1 cellular context compared by ENCODE assay signal in the genomic region with DNA sequence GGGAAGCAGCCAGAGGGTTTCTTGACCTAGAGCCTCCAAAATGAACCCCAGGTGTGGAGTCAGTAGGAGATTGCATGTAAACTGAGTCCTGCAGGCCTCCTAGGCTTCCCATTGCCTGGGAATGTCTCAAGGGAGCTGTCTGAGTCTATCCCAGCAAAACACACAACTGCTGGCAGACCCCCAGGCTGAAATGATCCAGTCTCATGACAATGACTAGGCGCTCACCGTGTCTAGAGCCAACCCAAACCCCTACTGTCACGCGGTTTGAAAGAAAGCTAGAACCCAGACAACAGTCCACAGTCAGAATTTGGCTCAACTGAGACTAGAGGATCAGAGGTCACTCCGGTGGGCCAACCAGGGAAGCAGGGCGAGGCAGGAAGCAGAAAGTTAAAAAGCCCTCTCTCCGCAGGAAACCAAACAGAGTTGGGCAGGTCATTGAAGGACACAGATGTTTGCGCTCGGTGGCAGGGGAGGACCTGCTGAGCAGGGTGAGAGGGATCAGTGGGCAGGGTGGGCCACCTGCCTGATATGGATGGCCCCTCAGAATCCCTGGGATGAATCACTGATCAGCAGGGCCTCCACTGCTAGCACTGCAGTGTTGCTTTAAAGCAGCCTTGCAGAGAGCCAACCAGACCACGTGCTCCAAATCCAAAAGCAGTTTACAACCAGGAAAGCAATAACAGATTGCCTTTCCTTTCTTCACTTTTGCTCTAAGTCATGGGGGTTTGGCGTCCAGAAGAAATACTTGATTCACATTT.
TF ChIP-seq lines count a peak whose summit lies in the region.

No MANE protein-coding gene starts in this region.

TF ChIP-seq in HepG2, 621 proteins besides CTCF, POLR2A, EP300 and RAD21 (continued from another document and continues in another):
- TF ChIP-seq HIVEP1 (CRISPR knock-in tag; IDR thresholded peaks at IDR 0.05) (peak; percentile 62; the same call in 1 of the 2 replicates), RAD51 (IDR thresholded peaks at IDR 0.05; ENCODE audit: borderline replicate concordance) (no peak), ZNF616 (CRISPR knock-in tag; IDR thresholded peaks at IDR 0.05; ENCODE audit: low read depth) (0 out of 2 replicates have a peak, but pooled peaks have one; percentile 31), HMGXB4 (CRISPR knock-in tag; IDR thresholded peaks at IDR 0.05; ENCODE audit: borderline replicate concordance in 1 of 2, low read depth in 1 of 2) (peak; percentile 35 to 54; a peak in 1 of 4 replicates), KAT7 (CRISPR knock-in tag; IDR thresholded peaks at IDR 0.05; ENCODE audit: borderline replicate concordance) (peak; percentile 64; the same call in 1 of the 2 replicates), ZNF615 (CRISPR knock-in tag; IDR thresholded peaks at IDR 0.05; ENCODE audit: borderline replicate concordance) (no peak), ZBTB8A (CRISPR knock-in tag; IDR thresholded peaks at IDR 0.05; ENCODE audit: borderline replicate concordance, low read depth) (no peak), HMG20B (CRISPR knock-in tag; conservative IDR thresholded peaks at IDR 0.05) (peak; percentile 25), MXI1 (IDR thresholded peaks at IDR 0.05; ENCODE audit: borderline replicate concordance, low read depth, low read length) (peak; percentile 81; the same call in 1 of the 3 replicates), THAP7 (CRISPR knock-in tag; IDR thresholded peaks at IDR 0.05) (no peak), NRL (CRISPR knock-in tag; IDR thresholded peaks at IDR 0.05; ENCODE audit: borderline replicate concordance) (no peak), ZNF547 (CRISPR knock-in tag; IDR thresholded peaks at IDR 0.05) (no peak), MBNL3 (CRISPR knock-in tag; conservative IDR thresholded peaks at IDR 0.05) (no peak), ZNF34 (CRISPR knock-in tag; IDR thresholded peaks at IDR 0.05; ENCODE audit: borderline replicate concordance) (no peak), HOMEZ (CRISPR knock-in tag; IDR thresholded peaks at IDR 0.05; ENCODE audit: low read depth) (no peak; the same call in none of the 2 replicates), KAT2B (IDR thresholded peaks at IDR 0.05; ENCODE audit: borderline replicate concordance, low read depth, low read length) (no peak), KMT2A (CRISPR knock-in tag; IDR thresholded peaks at IDR 0.05) (peak; percentile 77), RFX5 (IDR thresholded peaks at IDR 0.05; ENCODE audit: low read depth, low read length) (no peak), PAWR (CRISPR knock-in tag; IDR thresholded peaks at IDR 0.05; ENCODE audit: borderline replicate concordance) (0 out of 2 replicates have a peak, but pooled peaks have one; percentile 54), GPBP1L1 (CRISPR knock-in tag; IDR thresholded peaks at IDR 0.05) (no peak), TOPORS (CRISPR knock-in tag; IDR thresholded peaks at IDR 0.05) (0 out of 2 replicates have a peak, but pooled peaks have one; percentile 84), JUN (CRISPR knock-in tag; IDR thresholded peaks at IDR 0.05) (peak; percentile 70; the same call in 1 of the 2 replicates), ZEB1 (IDR thresholded peaks at IDR 0.05; ENCODE audit: insufficient replicate concordance, low read depth) (peak; percentile 47), MLLT10 (CRISPR knock-in tag; IDR thresholded peaks at IDR 0.05) (no peak), RBFOX2 (IDR thresholded peaks at IDR 0.05; ENCODE audit: low read depth, low read length) (no peak), ZBTB4 (CRISPR knock-in tag; IDR thresholded peaks at IDR 0.05; ENCODE audit: borderline replicate concordance) (peak; percentile 43; the same call in 1 of the 2 replicates), SATB2 (CRISPR knock-in tag; IDR thresholded peaks at IDR 0.05) (no peak), KLF11 (CRISPR knock-in tag; IDR thresholded peaks at IDR 0.05) (no peak; the same call in 1 of the 2 replicates), GABPA (IDR thresholded peaks at IDR 0.05; ENCODE audit: low read depth, low read length) (no peak), GABPA (CRISPR knock-in tag; IDR thresholded peaks at IDR 0.05; ENCODE audit: low read depth) (peak; percentile 80), ZBTB26 (CRISPR knock-in tag; IDR thresholded peaks at IDR 0.05; ENCODE audit: borderline replicate concordance) (peak; percentile 83), ZNF644 (CRISPR knock-in tag; IDR thresholded peaks at IDR 0.05; ENCODE audit: low read depth) (peak; percentile 20), RBM22 (optimal IDR thresholded peaks at IDR 0.05; ENCODE audit: low read length) (no peak)
- TF ChIP-seq, protein P1, sequence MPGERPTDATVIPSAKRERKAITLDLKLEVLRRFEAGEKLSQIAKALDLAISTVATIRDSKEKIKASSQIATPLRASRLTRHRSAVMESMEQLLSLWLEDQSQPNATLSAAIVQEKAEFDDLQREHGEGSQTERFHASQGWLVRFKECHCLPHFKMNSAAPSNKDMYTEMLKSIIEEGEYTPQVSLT (CRISPR knock-in tag; IDR thresholded peaks at IDR 0.05; ENCODE audit: borderline replicate concordance, low read depth): no peak
- TF ChIP-seq, protein P2, sequence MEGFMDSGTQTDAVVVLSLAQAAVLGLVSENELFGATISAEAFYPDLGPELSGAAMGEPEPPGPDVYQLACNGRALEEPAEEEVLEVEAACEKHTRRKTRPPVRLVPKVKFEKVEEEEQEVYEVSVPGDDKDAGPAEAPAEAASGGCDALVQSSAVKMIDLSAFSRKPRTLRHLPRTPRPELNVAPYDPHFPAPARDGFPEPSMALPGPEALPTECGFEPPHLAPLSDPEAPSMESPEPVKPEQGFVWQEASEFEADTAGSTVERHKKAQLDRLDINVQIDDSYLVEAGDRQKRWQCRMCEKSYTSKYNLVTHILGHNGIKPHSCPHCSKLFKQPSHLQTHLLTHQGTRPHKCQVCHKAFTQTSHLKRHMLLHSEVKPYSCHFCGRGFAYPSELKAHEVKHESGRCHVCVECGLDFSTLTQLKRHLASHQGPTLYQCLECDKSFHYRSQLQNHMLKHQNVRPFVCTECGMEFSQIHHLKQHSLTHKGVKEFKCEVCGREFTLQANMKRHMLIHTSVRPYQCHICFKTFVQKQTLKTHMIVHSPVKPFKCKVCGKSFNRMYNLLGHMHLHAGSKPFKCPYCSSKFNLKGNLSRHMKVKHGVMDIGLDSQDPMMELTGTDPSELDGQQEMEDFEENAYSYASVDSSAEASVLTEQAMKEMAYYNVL (CRISPR knock-in tag; IDR thresholded peaks at IDR 0.05; ENCODE audit: borderline replicate concordance): peak; percentile 93; the same call in 1 of the 2 replicates
- TF ChIP-seq, protein P3, sequence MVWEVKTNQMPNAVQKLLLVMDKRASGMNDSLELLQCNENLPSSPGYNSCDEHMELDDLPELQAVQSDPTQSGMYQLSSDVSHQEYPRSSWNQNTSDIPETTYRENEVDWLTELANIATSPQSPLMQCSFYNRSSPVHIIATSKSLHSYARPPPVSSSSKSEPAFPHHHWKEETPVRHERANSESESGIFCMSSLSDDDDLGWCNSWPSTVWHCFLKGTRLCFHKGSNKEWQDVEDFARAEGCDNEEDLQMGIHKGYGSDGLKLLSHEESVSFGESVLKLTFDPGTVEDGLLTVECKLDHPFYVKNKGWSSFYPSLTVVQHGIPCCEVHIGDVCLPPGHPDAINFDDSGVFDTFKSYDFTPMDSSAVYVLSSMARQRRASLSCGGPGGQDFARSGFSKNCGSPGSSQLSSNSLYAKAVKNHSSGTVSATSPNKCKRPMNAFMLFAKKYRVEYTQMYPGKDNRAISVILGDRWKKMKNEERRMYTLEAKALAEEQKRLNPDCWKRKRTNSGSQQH (CRISPR knock-in tag; IDR thresholded peaks at IDR 0.05; ENCODE audit: low read depth): peak; percentile 79; the same call in 1 of the 2 replicates
